In the genomic region with DNA sequence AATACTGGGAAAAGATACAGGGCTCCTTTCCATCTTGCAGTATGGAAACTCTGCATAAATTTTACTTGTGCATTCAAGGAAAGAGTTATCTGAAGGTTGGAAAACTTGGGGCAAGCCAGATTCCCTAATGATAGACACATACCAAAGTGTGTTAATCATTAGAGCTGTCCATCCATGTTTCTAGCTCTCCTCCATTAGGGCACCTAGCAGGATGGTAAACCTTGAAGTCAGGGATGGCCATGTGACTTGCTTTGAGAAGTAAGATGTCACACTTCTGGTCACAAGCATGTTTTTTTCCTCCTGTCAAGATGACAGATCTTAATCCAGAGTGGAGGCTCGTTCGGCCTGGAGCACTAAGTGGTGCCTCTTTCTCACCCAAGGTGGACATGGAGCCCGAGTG, we compare ENCODE assay signal across 20 cellular contexts.
"Had no signal": no experiment of that assay in that cellular context is flagged by ENCODE, and none has a peak within 500 bp of the region (broad histone marks: within the 10 kb centered on the region; RNA-seq: fewer than 3 reads in every experiment).

No MANE protein-coding gene starts in this region.

- H3K4me3 Mint-ChIP-seq: endodermal cell, naive B cell, nephron progenitor cell had no signal

- H3K27ac Mint-ChIP-seq: endodermal cell, naive B cell, nephron progenitor cell had no signal

- H3K27ac ChIP-seq: heart right ventricle, parathyroid adenoma, prostate gland, right lobe of liver had no signal

- DNase-seq: cerebellar nuclear complex; dermis blood vessel endothelial cell; endodermal cell; foreskin melanocyte; heart right ventricle; hypothalamus; left colon; left ventricle myocardium superior; mesendoderm; naive B cell; nephron progenitor cell; retina; right lobe of liver; stimulated activated CD4-positive, alpha-beta T cell treated with anti-CD3 and anti-CD28 coated beads, Interleukin-2, amount 100 ng/mL, for 24 hours; stimulated activated CD4-positive, alpha-beta T cell treated with anti-CD3 and anti-CD28 coated beads, Interleukin-4, amount 100 ng/mL, for 4 hours; stimulated activated naive CD4-positive, alpha-beta T cell treated with Interleukin-2 at 50 U/mL for 16 hours; trophoblast cell had no signal

- H3K9me3 ChIP-seq: prostate gland, right lobe of liver had no signal

- H3K4me3 ChIP-seq: heart right ventricle, lung, prostate gland, right lobe of liver had no signal

- H3K27me3 ChIP-seq: right lobe of liver had no signal

- H3K4me1 ChIP-seq: parathyroid adenoma, prostate gland, right lobe of liver had no signal

- H3K36me3 ChIP-seq: heart right ventricle, prostate gland, right lobe of liver had no signal

- ATAC-seq: heart right ventricle, left colon, left ventricle myocardium superior, right lobe of liver had no signal
